Comparison of ENCODE assay signal across 25 cellular contexts in the genomic region with DNA sequence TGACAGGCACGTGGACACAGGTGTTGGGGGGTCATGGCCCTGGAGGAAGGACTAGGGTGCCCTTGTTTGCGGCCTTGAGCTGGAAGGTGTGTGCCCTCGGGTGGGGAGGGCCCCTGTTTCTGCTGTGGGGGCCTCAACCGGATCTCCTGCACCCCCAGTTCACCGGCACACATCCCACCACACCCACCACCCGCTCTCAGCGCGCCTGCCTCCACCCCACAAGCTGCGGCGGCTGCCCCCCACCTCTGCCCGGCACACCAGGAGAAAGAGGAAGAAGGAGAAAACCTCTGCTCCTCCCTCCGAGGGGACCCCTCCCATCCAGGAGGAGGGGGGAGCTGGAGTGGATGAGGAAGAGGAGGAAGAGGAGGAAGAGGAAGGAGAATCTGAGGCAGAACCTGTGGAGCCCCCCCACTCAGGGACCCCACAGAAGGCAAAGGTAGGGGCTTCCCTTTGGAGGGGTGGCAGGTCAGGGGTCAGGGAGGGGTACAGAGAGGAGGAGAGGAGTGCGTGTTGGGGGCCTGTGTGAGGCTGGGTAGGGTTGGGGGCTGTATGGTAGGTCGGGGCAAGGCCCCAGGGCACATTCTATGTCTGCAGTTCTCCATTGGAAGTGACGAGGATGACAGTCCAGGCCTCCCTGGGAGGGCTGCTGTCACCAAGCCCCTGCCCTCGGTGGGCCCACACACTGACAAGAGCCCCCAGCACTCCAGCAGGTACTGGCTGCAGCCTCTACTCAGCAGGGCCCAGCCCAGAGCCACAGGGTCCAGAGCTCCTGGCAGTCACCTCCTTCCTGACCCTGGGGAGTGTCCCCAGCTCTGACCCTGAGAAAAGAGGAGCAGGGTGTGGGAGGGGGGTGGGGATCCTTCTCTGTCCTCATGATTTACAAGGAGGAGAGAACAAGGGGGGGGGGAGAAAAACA. TPM values are rescaled to one million over a fixed set of nuclear protein-coding genes. Genes with fewer than 3 reads are reported as not detected.
A peak's percentile ranks its signal among the peaks of the same experiment; 100 is the strongest.
DNase-seq lines count a peak whose midpoint lies in the region; ATAC-seq, FAIRE-seq and TF ChIP-seq lines count a peak whose summit lies in the region.
"Had no signal": no experiment of that assay in that cellular context is flagged by ENCODE, and none has a peak within 500 bp of the region (broad histone marks: within the 10 kb centered on the region; RNA-seq: fewer than 3 reads in every experiment).

No MANE protein-coding gene starts in this region.

- intact Hi-C loops in right cardiac atrium (cut with DNase I) (loop anchor here in 1 of 4 donors (5.0 kb wide), 1 partner anchor 57 kb away; the partner anchor contains the start of genes INHA and OBSL1), sigmoid colon (cut with DNase I) (no loop called here), kidney (cut with DNase I) (no loop called here)

- TF ChIP-seq POLR2A in sigmoid colon (IDR thresholded peaks at IDR 0.05), result no peak

- DNase-seq in activated T-cell treated with anti-CD3 and anti-CD28 coated beads, Interleukin-2, amount 50 U/mL, for 24 hours, result peak; percentile 25
- DNase-seq in activated T-cell treated with anti-CD3 and anti-CD28 coated beads, Interleukin-2, amount 50 U/mL, for 1 hour, result no peak
- no peak for DNase-seq in T-helper 17 cell
- DNase-seq in right cardiac atrium, result peak; percentile 22 to 62 (median 61)
- peak; percentile 56 for DNase-seq in sigmoid colon
- DNase-seq in GM13977 (ENCODE audit: low spot score), result no peak
- no peak for DNase-seq in kidney
- no peak for DNase-seq in COLO668 (lab: John Stamatoyannopoulos, UW; ENCODE audit: unreplicated experiment)
- DNase-seq: activated CD4-positive, alpha-beta T cell treated with anti-CD3 and anti-CD28 coated beads, Interleukin-2, amount 50 U/mL, for 4 hours; activated naive CD8-positive, alpha-beta T cell treated with anti-CD3 and anti-CD28 coated beads, Interleukin-2, amount 50 U/mL, for 24 hours; activated T-cell treated with anti-CD3 and anti-CD28 coated beads, Interleukin-2, amount 50 U/mL, for 4 hours; effector CD8-positive, alpha-beta T cell; hippocampal formation; kidney glomerular epithelial cell; NCI-H2029; NCI-H510A; stimulated activated CD4-positive, alpha-beta T cell treated with anti-CD3 and anti-CD28 coated beads, Interleukin-12 subunit alpha, Interleukin-12 subunit beta, amount 100 ng/mL, for 4 hours had no signal

- no peaks in the 10 kb centered on the region for H3K36me3 Mint-ChIP-seq in activated T-cell treated with anti-CD3 and anti-CD28 coated beads, Interleukin-2, amount 50 U/mL, for 24 hours (ENCODE audit: low read depth)
- H3K36me3 Mint-ChIP-seq in T-helper 17 cell (ENCODE audit: low read depth), result no peaks in the 10 kb centered on the region

- no peak overlapping the region for H3K9ac ChIP-seq in kidney (ENCODE audit: low read length in 2 of 2)
- H3K9ac ChIP-seq: SK-N-SH had no signal

- H3K27me3 Mint-ChIP-seq in activated T-cell treated with anti-CD3 and anti-CD28 coated beads, Interleukin-2, amount 50 U/mL, for 24 hours, result peaks cover 42% of the 10 kb centered on the region
- H3K27me3 Mint-ChIP-seq in T-helper 17 cell, result peaks cover 55% of the 10 kb centered on the region

- H3K27me3 ChIP-seq in right cardiac atrium (ENCODE audit: control insufficient read depth, insufficient read depth), result no peaks in the 10 kb centered on the region
- H3K27me3 ChIP-seq in sigmoid colon, result no peaks in the 10 kb centered on the region
- H3K27me3 ChIP-seq: cardiac muscle cell had no signal

- H3K9me3 Mint-ChIP-seq in activated T-cell treated with anti-CD3 and anti-CD28 coated beads, Interleukin-2, amount 50 U/mL, for 24 hours, result no peaks in the 10 kb centered on the region
- H3K9me3 Mint-ChIP-seq: activated naive CD8-positive, alpha-beta T cell treated with anti-CD3 and anti-CD28 coated beads, Interleukin-2, amount 50 U/mL, for 24 hours; activated T-cell treated with anti-CD3 and anti-CD28 coated beads, Interleukin-2, amount 50 U/mL, for 4 hours; stimulated activated naive CD8-positive, alpha-beta T cell treated with anti-CD3 and anti-CD28 coated beads, Interleukin-15, Interleukin-2, amounts not matched to agents 100 ng/mL and 50 ng/mL, for 24 hours had no signal

- in situ Hi-C loops in GM13977 (cut with MboI; ENCODE audit: low pct_unique_long_range_greater_than_20kb, low sequenced_read_pairs, unreplicated experiment), result no loop called here

- H3K27ac ChIP-seq in right cardiac atrium (ENCODE audit: low read length) (peak overlapping the region; percentile 93), sigmoid colon (no peak overlapping the region), kidney (ENCODE audit: low read depth in 2 of 2, low read length in 2 of 2) (no peak overlapping the region)
- H3K27ac ChIP-seq: C4-2B, cardiac muscle cell had no signal

- H3K4me3 Mint-ChIP-seq in activated T-cell treated with anti-CD3 and anti-CD28 coated beads, Interleukin-2, amount 50 U/mL, for 24 hours, result no peak overlapping the region
- H3K4me3 Mint-ChIP-seq in T-helper 17 cell, result peak overlapping the region; percentile 75
- H3K4me3 Mint-ChIP-seq: activated naive CD8-positive, alpha-beta T cell treated with anti-CD3 and anti-CD28 coated beads, Interleukin-2, amount 50 U/mL, for 24 hours; activated T-cell treated with anti-CD3 and anti-CD28 coated beads, Interleukin-2, amount 50 U/mL, for 4 hours had no signal

- no peak for TF ChIP-seq CTCF in sigmoid colon (IDR thresholded peaks at IDR 0.05)
- no peak for TF ChIP-seq CTCF in GM13977 (IDR thresholded peaks at IDR 0.05; ENCODE audit: extremely low read depth, insufficient read depth, missing control alignments)
- TF ChIP-seq CTCF in kidney (IDR thresholded peaks at IDR 0.05; ENCODE audit: borderline replicate concordance, extremely low read depth, insufficient read depth), result no peak

- TF ChIP-seq EP300 in sigmoid colon (IDR thresholded peaks at IDR 0.05), result no peak

- H3K4me1 ChIP-seq in right cardiac atrium (ENCODE audit: control insufficient read depth, insufficient read depth, low read length) (no peaks in the 10 kb centered on the region), sigmoid colon (peaks cover 0 to 14% (median 10%) of the 10 kb centered on the region in 4 donors), kidney (ENCODE audit: control insufficient read depth in 1 of 2, insufficient read depth in 1 of 2, low read depth in 1 of 2, low read length in 2 of 2) (no peaks in the 10 kb centered on the region)

- WGBS in right cardiac atrium, result 49% methylated on average over 16 of the region's 16 CpGs
- 50 to 61% methylated on average over 16 of the region's 16 CpGs for WGBS in sigmoid colon, 2 donors

- H3K9me3 ChIP-seq in T-helper 17 cell (ENCODE audit: control insufficient read depth, low read length, poor library complexity, severe bottlenecking), result no peaks in the 10 kb centered on the region
- no peaks in the 10 kb centered on the region for H3K9me3 ChIP-seq in right cardiac atrium (ENCODE audit: control insufficient read depth, low read length)
- H3K9me3 ChIP-seq in sigmoid colon, result no peaks in the 10 kb centered on the region
- no peaks in the 10 kb centered on the region for H3K9me3 ChIP-seq in kidney (ENCODE audit: control insufficient read depth in 1 of 2, low read length in 2 of 2)
- H3K9me3 ChIP-seq: SK-N-SH had no signal

- peaks cover 9% of the 10 kb centered on the region for H3K4me1 Mint-ChIP-seq in activated T-cell treated with anti-CD3 and anti-CD28 coated beads, Interleukin-2, amount 50 U/mL, for 24 hours (ENCODE audit: low read depth)
- peaks cover 7% of the 10 kb centered on the region for H3K4me1 Mint-ChIP-seq in T-helper 17 cell

- no peak overlapping the region for H3K27ac Mint-ChIP-seq in activated T-cell treated with anti-CD3 and anti-CD28 coated beads, Interleukin-2, amount 50 U/mL, for 24 hours
- H3K27ac Mint-ChIP-seq in T-helper 17 cell, result no peak overlapping the region
- H3K27ac Mint-ChIP-seq: activated naive CD8-positive, alpha-beta T cell treated with anti-CD3 and anti-CD28 coated beads, Interleukin-2, amount 50 U/mL, for 24 hours; stimulated activated naive CD8-positive, alpha-beta T cell treated with anti-CD3 and anti-CD28 coated beads, Interleukin-15, Interleukin-2, amounts not matched to agents 100 ng/mL and 50 ng/mL, for 24 hours had no signal

- H3K36me3 ChIP-seq in sigmoid colon (no peaks in the 10 kb centered on the region), kidney (ENCODE audit: control insufficient read depth in 1 of 2, insufficient read depth in 2 of 2, low read length in 2 of 2) (no peaks in the 10 kb centered on the region)

- H3K4me3 ChIP-seq in right cardiac atrium (ENCODE audit: low read length), result no peak overlapping the region
- H3K4me3 ChIP-seq in sigmoid colon, result no peak overlapping the region
- H3K4me3 ChIP-seq in kidney (ENCODE audit: low read length in 2 of 2), result no peak overlapping the region

- ATAC-seq in T-helper 17 cell (no peak), right cardiac atrium (no peak)
- ATAC-seq: activated naive CD8-positive, alpha-beta T cell treated with anti-CD3 and anti-CD28 coated beads, Interleukin-2, amount 50 U/mL, for 24 hours; activated T-cell treated with anti-CD3 and anti-CD28 coated beads, Interleukin-2, amount 50 U/mL, for 4 hours had no signal

- no peak for FAIRE-seq in kidney (lab: Jason Lieb, UNC)
- FAIRE-seq: TTC549, urothelium cell line had no signal

RNA-seq across cellular contexts. Expression of gene SLC4A3, which starts 1.8 kb away (rescaled TPM):
- total RNA-seq in T-helper 17 cell (under 1 TPM in 1 of 2 donors, not detected in 1; 0.08 TPM), right cardiac atrium (100 to 1,000 TPM; 322 to 445 (median 392) TPM), sigmoid colon (1 to 10 TPM in 3 of 4 donors, under 1 TPM in 1; 0.99 to 5.0 (median 1.1) TPM), kidney (4.9 TPM)
- polyA plus RNA-seq in right cardiac atrium (288 TPM), sigmoid colon (1 to 10 TPM in 1 of 3 donors, under 1 TPM in 2; under 0.01 to 1.0 (median 0.46) TPM), kidney (ENCODE audit: insufficient read depth, low read depth, low replicate concordance) (5.2 TPM)

RNA-seq across cellular contexts. Expression of gene STK11IP, which starts 31.6 kb away (rescaled TPM):
- total RNA-seq in T-helper 17 cell, result 10 to 100 TPM; 35.8 to 40.6 TPM
- 10 to 100 TPM; 12.1 to 19.0 (median 15.1) TPM for total RNA-seq in right cardiac atrium
- 13.4 TPM for polyA plus RNA-seq in right cardiac atrium
- 10 to 100 TPM in 2 of 4 donors, 1 to 10 TPM in 2; 8.4 to 13.0 (median 10.1) TPM for total RNA-seq in sigmoid colon
- 10 to 100 TPM in 2 of 3 donors, 1 to 10 TPM in 1; 6.9 to 36.7 (median 10.8) TPM for polyA plus RNA-seq in sigmoid colon
- 33.7 TPM for total RNA-seq in kidney
- polyA plus RNA-seq in kidney (ENCODE audit: insufficient read depth, low read depth, low replicate concordance), result 12.5 TPM

RNA-seq across cellular contexts. Expression of gene INHA, which starts 57.1 kb away (rescaled TPM):
- not detected for total RNA-seq in T-helper 17 cell
- total RNA-seq in right cardiac atrium, result 10 to 100 TPM; 16.7 to 47.6 (median 28.1) TPM
- 28.7 TPM for polyA plus RNA-seq in right cardiac atrium
- under 1 TPM in 2 of 4 donors, not detected in 2; 0.33 to 0.36 TPM for total RNA-seq in sigmoid colon
- polyA plus RNA-seq in sigmoid colon, result under 1 TPM in 2 of 3 donors, not detected in 1; 0.31 to 0.46 TPM
- total RNA-seq in kidney, result 1.2 TPM
- 2.5 TPM for polyA plus RNA-seq in kidney (ENCODE audit: insufficient read depth, low read depth, low replicate concordance)
- total RNA-seq: A172; activated T-cell treated with anti-CD3 and anti-CD28 coated beads, Interleukin-2, amount 50 U/mL, for 4 hours; HT1080 had no signal

RNA-seq across cellular contexts. Expression of gene OBSL1, which starts 57.9 kb away (rescaled TPM):
- total RNA-seq in T-helper 17 cell (1 to 10 TPM in 1 of 2 donors, under 1 TPM in 1; 0.67 to 1.1 TPM), right cardiac atrium (100 to 1,000 TPM; 263 to 321 (median 294) TPM), sigmoid colon (10 to 100 TPM; 34.6 to 83.6 (median 53.3) TPM), kidney (123 TPM)
- polyA plus RNA-seq in right cardiac atrium (179 TPM), sigmoid colon (10 to 100 TPM in 1 of 3 donors, 1 to 10 TPM in 2; 2.8 to 15.6 (median 7.8) TPM), kidney (ENCODE audit: insufficient read depth, low read depth, low replicate concordance) (89.5 TPM)

Comparison
In these comparisons a context has a peak if more than half of its experiments do, and no peak if none do; other contexts are left out.
1. DNase-seq: peak in activated T-cell treated with anti-CD3 and anti-CD28 coated beads, Interleukin-2, amount 50 U/mL, for 24 hours (single experiment), right cardiac atrium (3 of 3) and sigmoid colon (single experiment); none in activated T-cell treated with anti-CD3 and anti-CD28 coated beads, Interleukin-2, amount 50 U/mL, for 1 hour (single experiment), T-helper 17 cell (0 of 3), GM13977 (single experiment), kidney (single experiment) and COLO668 (single experiment).
2. RNA of gene SLC4A3, which starts 1.8 kb away (total RNA-seq): 322 to 445 TPM in right cardiac atrium; 4.9 TPM in kidney (single experiment), 0.99 to 5.0 TPM in sigmoid colon and 0.08 TPM in T-helper 17 cell; every median in the first group is over 10 times any median in the second.